Comparison of ENCODE assay signal across 27 cellular contexts in the genomic region with DNA sequence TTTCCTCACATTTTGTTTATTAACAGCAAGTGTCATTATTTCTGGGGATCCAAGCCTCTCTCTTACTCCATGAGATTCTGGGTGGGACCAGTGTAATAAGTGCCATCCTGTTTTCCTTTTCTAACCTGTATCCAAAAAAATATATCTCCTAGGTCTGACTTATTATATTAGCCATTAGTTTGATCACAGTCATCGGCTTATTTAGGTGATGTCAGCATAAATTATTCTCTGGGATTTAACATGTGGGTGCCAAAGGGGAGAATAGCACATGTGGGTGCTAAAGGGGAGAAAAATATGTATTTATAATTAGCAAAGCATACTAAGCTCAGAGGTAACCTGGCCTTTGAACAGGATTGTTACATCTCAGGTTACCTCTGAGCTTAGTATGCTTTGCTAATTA.
"Had no signal": no experiment of that assay in that cellular context is flagged by ENCODE, and none has a peak within 500 bp of the region (broad histone marks: within the 10 kb centered on the region; RNA-seq: fewer than 3 reads in every experiment).

No MANE protein-coding gene starts in this region.

- H3K79me2 ChIP-seq: hepatocyte had no signal

- DNase-seq: dorsolateral prefrontal cortex; effector CD4-positive, alpha-beta T cell; endodermal cell; foreskin keratinocyte; heart left ventricle; kidney; left lung; mesendoderm; midbrain; naive thymus-derived CD4-positive, alpha-beta T cell; sigmoid colon; stimulated activated CD4-positive, alpha-beta T cell treated with anti-CD3 and anti-CD28 coated beads, Interleukin-2, amount 100 ng/mL, for 24 hours; stimulated activated CD4-positive, alpha-beta T cell treated with anti-CD3 and anti-CD28 coated beads, Interleukin-4, amount 100 ng/mL, for 24 hours; stimulated activated naive CD4-positive, alpha-beta T cell treated with Interleukin-2 at 50 U/mL for 16 hours; stomach; thyroid gland; trophoblast cell had no signal

- H3K4me2 ChIP-seq: hepatocyte, neural progenitor cell had no signal

- H3K36me3 ChIP-seq: gastroesophageal sphincter, heart left ventricle, left lung, neural progenitor cell, prostate gland, right atrium auricular region, sigmoid colon, stomach, thyroid gland, vagina had no signal

- H3K4me3 Mint-ChIP-seq: endodermal cell; naive thymus-derived CD4-positive, alpha-beta T cell; nephron; neural progenitor cell; stimulated activated effector memory CD8-positive, alpha-beta T cell treated with anti-CD3 and anti-CD28 coated beads, Interleukin-12 subunit alpha, Interleukin-12 subunit beta, amount 100 ng/mL, for 72 hours had no signal

- ATAC-seq: esophagus mucosa; gastroesophageal sphincter; heart left ventricle; left lung; naive thymus-derived CD4-positive, alpha-beta T cell; stimulated activated effector memory CD8-positive, alpha-beta T cell treated with anti-CD3 and anti-CD28 coated beads, Interleukin-12 subunit alpha, Interleukin-12 subunit beta, amount 100 ng/mL, for 72 hours had no signal

- H3K4me3 ChIP-seq: dorsolateral prefrontal cortex, gastroesophageal sphincter, heart left ventricle, hepatocyte, left lung, neural progenitor cell, prostate gland, right atrium auricular region, sigmoid colon, stomach, thyroid gland, vagina had no signal

- H3K9me3 Mint-ChIP-seq: endodermal cell, nephron, neural progenitor cell had no signal

- FAIRE-seq: kidney had no signal

- H2AFZ ChIP-seq: hepatocyte, neural progenitor cell had no signal

- H3K4me1 ChIP-seq: foreskin keratinocyte, gastroesophageal sphincter, heart left ventricle, left lung, neural progenitor cell, prostate gland, right atrium auricular region, sigmoid colon, stomach had no signal

- H3K27ac Mint-ChIP-seq: endodermal cell; naive thymus-derived CD4-positive, alpha-beta T cell; neural progenitor cell; stimulated activated effector memory CD8-positive, alpha-beta T cell treated with anti-CD3 and anti-CD28 coated beads, Interleukin-12 subunit alpha, Interleukin-12 subunit beta, amount 100 ng/mL, for 72 hours had no signal

- H3K9ac ChIP-seq: neural progenitor cell had no signal

- H3K9me3 ChIP-seq: gastroesophageal sphincter, heart left ventricle, left lung, prostate gland, right atrium auricular region, sigmoid colon, stomach, thyroid gland, vagina had no signal

- H3K27me3 ChIP-seq: dorsolateral prefrontal cortex, foreskin keratinocyte, gastroesophageal sphincter, heart left ventricle, hepatocyte, left lung, neural progenitor cell, right atrium auricular region, sigmoid colon, stomach, thyroid gland, vagina had no signal

- H3K27me3 Mint-ChIP-seq: naive thymus-derived CD4-positive, alpha-beta T cell had no signal

- H3K27ac ChIP-seq: dorsolateral prefrontal cortex, epithelial cell of prostate, foreskin keratinocyte, gastroesophageal sphincter, heart left ventricle, hepatocyte, left lung, neural progenitor cell, prostate gland, right atrium auricular region, sigmoid colon, stomach, thyroid gland, vagina had no signal

- H3K36me3 Mint-ChIP-seq: naive thymus-derived CD4-positive, alpha-beta T cell; neural progenitor cell; stimulated activated effector memory CD8-positive, alpha-beta T cell treated with anti-CD3 and anti-CD28 coated beads, Interleukin-12 subunit alpha, Interleukin-12 subunit beta, amount 100 ng/mL, for 72 hours had no signal

- H3K4me1 Mint-ChIP-seq: endodermal cell; naive thymus-derived CD4-positive, alpha-beta T cell; neural progenitor cell; stimulated activated effector memory CD8-positive, alpha-beta T cell treated with anti-CD3 and anti-CD28 coated beads, Interleukin-12 subunit alpha, Interleukin-12 subunit beta, amount 100 ng/mL, for 72 hours had no signal
